Comparison of ENCODE assay signal across 1 cellular context in the genomic region with DNA sequence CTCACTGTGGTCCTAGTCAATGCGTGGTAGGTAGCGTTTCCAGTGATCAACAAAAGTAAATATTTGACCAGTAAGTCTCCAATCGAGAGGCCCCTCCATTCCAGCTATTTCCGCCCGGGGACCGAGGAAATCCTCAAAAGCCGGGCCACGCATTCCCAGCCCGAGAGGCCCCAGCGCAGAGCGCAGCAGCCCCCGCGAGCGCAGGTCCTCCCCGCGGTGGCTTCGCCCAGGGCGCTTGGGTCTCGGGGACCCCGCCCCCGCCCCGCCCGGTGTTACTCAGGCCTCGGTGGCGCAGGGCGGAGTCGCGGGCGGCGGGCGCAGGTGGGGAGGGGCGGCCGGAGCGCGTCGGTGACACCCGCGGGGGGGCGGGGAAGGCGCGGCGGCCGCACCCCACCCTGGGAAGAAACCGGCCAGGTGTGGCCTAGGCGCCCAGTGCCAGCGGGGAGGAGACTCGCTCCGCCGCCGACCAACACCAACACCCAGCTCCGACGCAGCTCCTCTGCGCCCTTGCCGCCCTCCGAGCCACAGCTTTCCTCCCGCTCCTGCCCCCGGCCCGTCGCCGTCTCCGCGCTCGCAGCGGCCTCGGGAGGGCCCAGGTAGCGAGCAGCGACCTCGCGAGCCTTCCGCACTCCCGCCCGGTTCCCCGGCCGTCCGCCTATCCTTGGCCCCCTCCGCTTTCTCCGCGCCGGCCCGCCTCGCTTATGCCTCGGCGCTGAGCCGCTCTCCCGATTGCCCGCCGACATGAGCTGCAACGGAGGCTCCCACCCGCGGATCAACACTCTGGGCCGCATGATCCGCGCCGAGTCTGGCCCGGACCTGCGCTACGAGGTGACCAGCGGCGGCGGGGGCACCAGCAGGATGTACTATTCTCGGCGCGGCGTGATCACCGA.
TF ChIP-seq lines count a peak whose summit lies in the region.

DSP (plus strand) TSS at position 497 of the 890 bp plus-strand sequence; CDS start at position 742, 245 bp downstream.

TF ChIP-seq in IMR-90, 13 proteins besides CTCF, POLR2A, EP300 and RAD21:
- TF ChIP-seq CHD1 (IDR thresholded peaks at IDR 0.05; ENCODE audit: low read depth, low read length) = no peak
- no peak for TF ChIP-seq NFE2L2 (IDR thresholded peaks at IDR 0.05; ENCODE audit: low read depth, low read length)
- TF ChIP-seq RCOR1 (IDR thresholded peaks at IDR 0.05; ENCODE audit: insufficient replicate concordance, low read length) = no peak
- TF ChIP-seq BHLHE40 (IDR thresholded peaks at IDR 0.05; ENCODE audit: low read depth, low read length) = 0 out of 2 replicates have a peak, but pooled peaks have one; percentile 2
- TF ChIP-seq, protein P1, sequence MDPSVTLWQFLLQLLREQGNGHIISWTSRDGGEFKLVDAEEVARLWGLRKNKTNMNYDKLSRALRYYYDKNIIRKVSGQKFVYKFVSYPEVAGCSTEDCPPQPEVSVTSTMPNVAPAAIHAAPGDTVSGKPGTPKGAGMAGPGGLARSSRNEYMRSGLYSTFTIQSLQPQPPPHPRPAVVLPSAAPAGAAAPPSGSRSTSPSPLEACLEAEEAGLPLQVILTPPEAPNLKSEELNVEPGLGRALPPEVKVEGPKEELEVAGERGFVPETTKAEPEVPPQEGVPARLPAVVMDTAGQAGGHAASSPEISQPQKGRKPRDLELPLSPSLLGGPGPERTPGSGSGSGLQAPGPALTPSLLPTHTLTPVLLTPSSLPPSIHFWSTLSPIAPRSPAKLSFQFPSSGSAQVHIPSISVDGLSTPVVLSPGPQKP (IDR thresholded peaks at IDR 0.05; ENCODE audit: borderline replicate concordance, low read depth, low read length) = no peak
